Comparison of ENCODE assay signal across 19 cellular contexts in the genomic region with DNA sequence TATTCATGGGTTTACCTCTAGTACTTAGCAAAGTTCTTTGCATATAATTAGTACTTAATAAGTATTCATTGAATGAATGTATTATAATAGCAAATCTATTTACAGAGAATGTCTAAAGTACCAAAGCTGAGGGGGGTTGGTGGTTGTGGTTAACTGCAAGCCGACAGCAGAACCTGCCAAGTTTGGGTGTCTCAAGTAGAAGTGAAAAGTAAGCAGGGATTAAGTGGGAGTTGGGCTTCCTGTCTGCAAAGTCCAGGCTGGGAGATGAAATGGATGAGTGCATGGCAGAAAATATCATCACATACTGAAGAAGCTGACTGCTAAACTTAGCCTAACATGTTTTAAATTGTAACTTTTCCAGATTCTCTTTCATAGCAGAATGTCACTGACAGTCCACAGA.
DNase-seq lines count a peak whose midpoint lies in the region; ATAC-seq and TF ChIP-seq lines count a peak whose summit lies in the region.
"Had no signal": no experiment of that assay in that cellular context is flagged by ENCODE, and none has a peak within 500 bp of the region (broad histone marks: within the 10 kb centered on the region; RNA-seq: fewer than 3 reads in every experiment).

No MANE protein-coding gene starts in this region.

- H3K9me3 Mint-ChIP-seq in brain (no peaks in the 10 kb centered on the region), mesothelial cell of epicardium (peaks cover 23% of the 10 kb centered on the region)

- TF ChIP-seq POLR2A in suprapubic skin (IDR thresholded peaks at IDR 0.05) = no peak

- H3K36me3 Mint-ChIP-seq in brain (peaks cover 39% of the 10 kb centered on the region), mesothelial cell of epicardium (peaks cover 9% of the 10 kb centered on the region)

- in situ Hi-C loops in GM13977 (cut with MboI; ENCODE audit: low pct_unique_long_range_greater_than_20kb, low sequenced_read_pairs, unreplicated experiment) = no loop called here

- H3K9me3 ChIP-seq in suprapubic skin = no peaks in the 10 kb centered on the region
- H3K9me3 ChIP-seq: ascending aorta, Peyer's patch, prostate gland had no signal

- WGBS in suprapubic skin = 72% methylated on average over 1 of the region's 1 CpG

- no peaks in the 10 kb centered on the region for H3K36me3 ChIP-seq in suprapubic skin
- H3K36me3 ChIP-seq: ascending aorta, Peyer's patch, prostate gland had no signal

- H3K27ac Mint-ChIP-seq in brain (peak overlapping the region in 3 of 5 experiments; percentile 49 to 67 (median 66)), mesothelial cell of epicardium (peak overlapping the region; percentile 75)
- H3K27ac Mint-ChIP-seq: stimulated activated naive CD8-positive, alpha-beta T cell treated with anti-CD3 and anti-CD28 coated beads, Interleukin-15, Interleukin-2, amounts not matched to agents 100 ng/mL and 50 ng/mL, for 24 hours had no signal

- no peaks in the 10 kb centered on the region for H3K27me3 Mint-ChIP-seq in brain
- H3K27me3 Mint-ChIP-seq in mesothelial cell of epicardium (ENCODE audit: low read depth) = no peaks in the 10 kb centered on the region
- H3K27me3 Mint-ChIP-seq: naive thymus-derived CD8-positive, alpha-beta T cell; stimulated activated naive CD8-positive, alpha-beta T cell treated with anti-CD3 and anti-CD28 coated beads, Interleukin-15, Interleukin-2, amounts not matched to agents 100 ng/mL and 50 ng/mL, for 24 hours had no signal

- H3K4me3 Mint-ChIP-seq in brain (no peak overlapping the region), mesothelial cell of epicardium (no peak overlapping the region)
- H3K4me3 Mint-ChIP-seq: naive thymus-derived CD8-positive, alpha-beta T cell; stimulated activated naive CD8-positive, alpha-beta T cell treated with anti-CD3 and anti-CD28 coated beads, Interleukin-15, Interleukin-2, amounts not matched to agents 100 ng/mL and 50 ng/mL, for 24 hours had no signal

- no peaks in the 10 kb centered on the region for H3K4me1 ChIP-seq in suprapubic skin
- H3K4me1 ChIP-seq: Peyer's patch, prostate gland had no signal

- DNase-seq in AG20443 (ENCODE audit: low spot score) (peak; percentile 14), mesothelial cell of epicardium (ENCODE audit: low spot score in 2 of 2, unreplicated experiment in 2 of 2) (no peak), suprapubic skin (ENCODE audit: low spot score in 2 of 2) (no peak), GM13977 (ENCODE audit: low spot score) (no peak), NCI-H1105 treated with DMSO at 0.1 percent for 48 hours (lab: John Stamatoyannopoulos, UW) (no peak)
- DNase-seq in Jurkat, Clone E6-1 (ENCODE audit: low read depth, low spot score) = peak; percentile 8
- DNase-seq: dermis blood vessel endothelial cell; erythroblast; left colon; naive thymus-derived CD8-positive, alpha-beta T cell; NCI-H187; NCI-H524 treated with DMSO at 0.1 percent for 48 hours; Peyer's patch had no signal

- TF ChIP-seq CTCF in brain (conservative IDR thresholded peaks at IDR 0.05) (no peak), mesothelial cell of epicardium (IDR thresholded peaks at IDR 0.05; ENCODE audit: unreplicated experiment) (no peak), suprapubic skin (IDR thresholded peaks at IDR 0.05) (no peak), GM13977 (IDR thresholded peaks at IDR 0.05; ENCODE audit: extremely low read depth, insufficient read depth, missing control alignments) (no peak)

- no peak for ATAC-seq in HG03565 (IDR thresholded peaks at IDR 0.05; ENCODE audit: unreplicated experiment)
- ATAC-seq: left colon; naive thymus-derived CD8-positive, alpha-beta T cell had no signal

- H3K4me1 Mint-ChIP-seq in brain (peaks cover 23% of the 10 kb centered on the region), mesothelial cell of epicardium (peaks cover 17% of the 10 kb centered on the region)

- H3K4me3 ChIP-seq in Jurkat, Clone E6-1 (ENCODE audit: low read length) = no peak overlapping the region
- no peak overlapping the region for H3K4me3 ChIP-seq in suprapubic skin
- H3K4me3 ChIP-seq: ascending aorta, hepatocyte, Peyer's patch, prostate gland had no signal

- no peaks in the 10 kb centered on the region for H3K27me3 ChIP-seq in suprapubic skin
- H3K27me3 ChIP-seq: ascending aorta, hepatocyte, Peyer's patch had no signal

- TF ChIP-seq EP300 in suprapubic skin (IDR thresholded peaks at IDR 0.05) = no peak

- H3K27ac ChIP-seq in suprapubic skin = no peak overlapping the region
- H3K27ac ChIP-seq: ascending aorta, hepatocyte, Peyer's patch, prostate gland had no signal

Comparison
In these comparisons a context has a peak if more than half of its experiments do, and no peak if none do; other contexts are left out.
1. DNase-seq: peak in AG20443 (single experiment) and Jurkat, Clone E6-1 (single experiment); none in mesothelial cell of epicardium (0 of 2), suprapubic skin (0 of 2), GM13977 (single experiment) and NCI-H1105 treated with DMSO at 0.1 percent for 48 hours (single experiment).